In the genomic region with DNA sequence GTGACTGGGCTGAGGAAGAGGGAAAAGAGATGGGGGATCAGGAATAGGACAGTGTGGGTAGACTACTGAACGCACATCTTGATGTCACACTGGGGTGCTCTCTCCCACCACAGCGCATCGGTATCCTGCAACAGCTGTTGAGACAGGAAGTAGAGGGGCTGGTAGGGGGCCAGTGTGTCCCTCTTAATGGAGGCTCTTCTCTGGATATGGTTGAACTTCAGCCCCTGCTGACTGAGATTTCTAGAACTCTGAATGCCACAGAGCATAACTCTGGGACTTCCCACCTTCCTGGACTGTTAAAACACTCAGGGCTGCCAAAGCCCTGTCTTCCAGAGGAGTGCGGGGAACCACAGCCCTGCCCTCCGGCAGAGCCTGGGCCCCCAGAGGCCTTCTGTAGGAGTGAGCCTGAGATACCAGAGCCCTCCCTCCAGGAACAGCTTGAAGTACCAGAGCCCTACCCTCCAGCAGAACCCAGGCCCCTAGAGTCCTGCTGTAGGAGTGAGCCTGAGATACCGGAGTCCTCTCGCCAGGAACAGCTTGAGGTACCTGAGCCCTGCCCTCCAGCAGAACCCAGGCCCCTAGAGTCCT, we compare ENCODE assay signal across 18 cellular contexts. TPM values are rescaled to one million over a fixed set of nuclear protein-coding genes. Genes with fewer than 3 reads are reported as not detected.
DNase-seq lines count a peak whose midpoint lies in the region; ATAC-seq and TF ChIP-seq lines count a peak whose summit lies in the region.
"Had no signal": no experiment of that assay in that cellular context is flagged by ENCODE, and none has a peak within 500 bp of the region (broad histone marks: within the 10 kb centered on the region; RNA-seq: fewer than 3 reads in every experiment).

No MANE protein-coding gene starts in this region.

- no peaks in the 10 kb centered on the region for H3K9me3 ChIP-seq in suprapubic skin
- H3K9me3 ChIP-seq in stomach, result no peaks in the 10 kb centered on the region
- H3K9me3 ChIP-seq: Peyer's patch had no signal

- no peaks in the 10 kb centered on the region for H3K9me3 Mint-ChIP-seq in activated naive CD4-positive, alpha-beta T cell treated with anti-CD3 and anti-CD28 coated beads, Interleukin-2, amount 50 U/mL, for 24 hours
- H3K9me3 Mint-ChIP-seq in stimulated activated effector memory CD8-positive, alpha-beta T cell treated with anti-CD3 and anti-CD28 coated beads, Interleukin-12 subunit alpha, Interleukin-12 subunit beta, amount 100 ng/mL, for 72 hours, result no peaks in the 10 kb centered on the region
- H3K9me3 Mint-ChIP-seq: IgD-negative memory B cell had no signal

- TF ChIP-seq POLR2A in suprapubic skin (IDR thresholded peaks at IDR 0.05), result no peak
- TF ChIP-seq POLR2A in stomach (IDR thresholded peaks at IDR 0.05), result no peak

- H3K36me3 Mint-ChIP-seq in activated naive CD4-positive, alpha-beta T cell treated with anti-CD3 and anti-CD28 coated beads, Interleukin-2, amount 50 U/mL, for 24 hours, result no peaks in the 10 kb centered on the region
- peaks cover 31% of the 10 kb centered on the region for H3K36me3 Mint-ChIP-seq in stimulated activated effector memory CD8-positive, alpha-beta T cell treated with anti-CD3 and anti-CD28 coated beads, Interleukin-12 subunit alpha, Interleukin-12 subunit beta, amount 100 ng/mL, for 72 hours

- ATAC-seq in left lobe of liver, result no peak
- ATAC-seq in stimulated activated effector memory CD8-positive, alpha-beta T cell treated with anti-CD3 and anti-CD28 coated beads, Interleukin-12 subunit alpha, Interleukin-12 subunit beta, amount 100 ng/mL, for 72 hours, result no peak

- no peaks in the 10 kb centered on the region for H3K36me3 ChIP-seq in suprapubic skin
- peaks cover 0 to 15% (median 0%) of the 10 kb centered on the region in 4 donors for H3K36me3 ChIP-seq in stomach
- H3K36me3 ChIP-seq: Peyer's patch had no signal

- H3K27ac Mint-ChIP-seq in activated naive CD4-positive, alpha-beta T cell treated with anti-CD3 and anti-CD28 coated beads, Interleukin-2, amount 50 U/mL, for 24 hours, result peak overlapping the region; percentile 36
- H3K27ac Mint-ChIP-seq in stimulated activated effector memory CD8-positive, alpha-beta T cell treated with anti-CD3 and anti-CD28 coated beads, Interleukin-12 subunit alpha, Interleukin-12 subunit beta, amount 100 ng/mL, for 72 hours, result no peak overlapping the region
- H3K27ac Mint-ChIP-seq: CD14-positive monocyte, IgD-negative memory B cell had no signal

- no peak overlapping the region for H3K4me3 Mint-ChIP-seq in activated naive CD4-positive, alpha-beta T cell treated with anti-CD3 and anti-CD28 coated beads, Interleukin-2, amount 50 U/mL, for 24 hours
- no peak overlapping the region for H3K4me3 Mint-ChIP-seq in stimulated activated effector memory CD8-positive, alpha-beta T cell treated with anti-CD3 and anti-CD28 coated beads, Interleukin-12 subunit alpha, Interleukin-12 subunit beta, amount 100 ng/mL, for 72 hours
- H3K4me3 Mint-ChIP-seq: CD14-positive monocyte, IgD-negative memory B cell had no signal

- no peak for TF ChIP-seq CTCF in RWPE1 (conservative IDR thresholded peaks at IDR 0.05; ENCODE audit: low read depth)
- no peak for TF ChIP-seq CTCF in suprapubic skin (IDR thresholded peaks at IDR 0.05)
- TF ChIP-seq CTCF in stomach (IDR thresholded peaks at IDR 0.05), result no peak

- peaks cover 20% of the 10 kb centered on the region for H3K27me3 Mint-ChIP-seq in activated naive CD4-positive, alpha-beta T cell treated with anti-CD3 and anti-CD28 coated beads, Interleukin-2, amount 50 U/mL, for 24 hours

- peaks cover 4% of the 10 kb centered on the region for H3K4me1 Mint-ChIP-seq in activated naive CD4-positive, alpha-beta T cell treated with anti-CD3 and anti-CD28 coated beads, Interleukin-2, amount 50 U/mL, for 24 hours
- no peaks in the 10 kb centered on the region for H3K4me1 Mint-ChIP-seq in stimulated activated effector memory CD8-positive, alpha-beta T cell treated with anti-CD3 and anti-CD28 coated beads, Interleukin-12 subunit alpha, Interleukin-12 subunit beta, amount 100 ng/mL, for 72 hours

- CTCF ChIA-PET in RWPE1 (lab: Yijun Ruan, JAX), result interaction anchor here (0.6 to 2.1 kb wide), 3 partner anchors 17 to 183 kb away, joined by 3 to 18 read pairs (median 3); a partner anchor contains a TSS

- H3K4me1 ChIP-seq in suprapubic skin (peaks cover 29% of the 10 kb centered on the region), stomach (peaks cover 4 to 22% (median 8%) of the 10 kb centered on the region in 4 donors)

- TF ChIP-seq EP300 in suprapubic skin (IDR thresholded peaks at IDR 0.05) (no peak), stomach (IDR thresholded peaks at IDR 0.05) (no peak)

- peak overlapping the region; percentile 54; the same call in 1 of the 2 replicates for H3K27ac ChIP-seq in RWPE1
- H3K27ac ChIP-seq in suprapubic skin, result no peak overlapping the region
- no peak overlapping the region for H3K27ac ChIP-seq in stomach
- H3K27ac ChIP-seq: Peyer's patch had no signal

- WGBS in suprapubic skin, result 94% methylated on average over 7 of the region's 7 CpGs
- WGBS in stomach, 5 donors, result 94 to 96% (median 95%) methylated on average over 5 to 7 of the region's 7 CpGs

- intact Hi-C loops in stomach (cut with DNase I; ENCODE audit: low total_unique reads), result no loop called here

- POLR2A ChIA-PET in RWPE1 (lab: Yijun Ruan, JAX; ENCODE audit: low non-redundant PET), result no interaction called here

- no peak for DNase-seq in activated naive CD4-positive, alpha-beta T cell (lab: John Stamatoyannopoulos, UW)
- no peak for DNase-seq in RWPE1 (ENCODE audit: low spot score)
- DNase-seq in left lobe of liver (ENCODE audit: low spot score), result peak; percentile 36
- peak; percentile 50 to 55 for DNase-seq in suprapubic skin (ENCODE audit: low spot score in 2 of 2)
- DNase-seq in effector CD8-positive, alpha-beta T cell (lab: John Stamatoyannopoulos, UW), result no peak
- DNase-seq in stomach, result no peak
- no peak for DNase-seq in stimulated activated effector memory CD8-positive, alpha-beta T cell treated with anti-CD3 and anti-CD28 coated beads, Interleukin-12 subunit alpha, Interleukin-12 subunit beta, amount 100 ng/mL, for 72 hours (ENCODE audit: low spot score in 2 of 2)
- DNase-seq: GOT3, NCI-H1694 treated with DMSO at 0.1 percent for 48 hours, NCI-H2081 treated with DMSO at 0.1 percent for 48 hours, NCI-H2171 treated with DMSO at 0.1 percent for 48 hours, NCI-H526, Peyer's patch, Right ventricle myocardium superior had no signal

- H3K27me3 ChIP-seq in suprapubic skin (peaks cover 20% of the 10 kb centered on the region), stomach (peaks cover 4 to 45% (median 26%) of the 10 kb centered on the region in 3 donors)

- H3K4me3 ChIP-seq in suprapubic skin, result no peak overlapping the region
- no peak overlapping the region for H3K4me3 ChIP-seq in stomach
- H3K4me3 ChIP-seq: Peyer's patch had no signal

RNA-seq across cellular contexts. Expression of a gene that starts 6.9 kb away (rescaled TPM):
- total RNA-seq in left lobe of liver (not detected), suprapubic skin (1 to 10 TPM in 2 of 4 donors, under 1 TPM in 1, not detected in 1; 0.73 to 1.2 (median 1.1) TPM), stomach (not detected)
- polyA plus RNA-seq in stomach, result not detected
- total RNA-seq: Peyer's patch, Right ventricle myocardium superior had no signal
- polyA plus RNA-seq: CD14-positive monocyte, IgD-negative memory B cell had no signal

RNA-seq across cellular contexts. Expression of a gene that starts 7.1 kb away (rescaled TPM):
- total RNA-seq in left lobe of liver (0.48 TPM), suprapubic skin (10 to 100 TPM in 1 of 4 donors, 1 to 10 TPM in 3; 4.0 to 14.6 (median 5.9) TPM), stomach (10 to 100 TPM in 2 of 5 donors, 1 to 10 TPM in 3; 1.4 to 54.2 (median 8.5) TPM)
- 10 to 100 TPM in 1 of 3 donors, 1 to 10 TPM in 2; 3.2 to 15.7 (median 8.9) TPM for polyA plus RNA-seq in stomach
- polyA plus RNA-seq: CD14-positive monocyte, IgD-negative memory B cell had no signal

RNA-seq across cellular contexts. Expression of a gene that starts 16.6 kb away (rescaled TPM):
- total RNA-seq in left lobe of liver (42.3 TPM), suprapubic skin (1 to 10 TPM in 2 of 4 donors, under 1 TPM in 2; 0.62 to 2.2 (median 1.1) TPM), stomach (10 to 100 TPM in 2 of 5 donors, 1 to 10 TPM in 2, not detected in 1; 3.1 to 54.7 (median 13.9) TPM)
- 1 to 10 TPM; 1.5 to 1.6 (median 1.5) TPM for polyA plus RNA-seq in stomach
- polyA plus RNA-seq: CD14-positive monocyte, IgD-negative memory B cell had no signal

RNA-seq across cellular contexts. Expression of a gene that starts 35.2 kb away (rescaled TPM):
- total RNA-seq in left lobe of liver, result not detected
- 1 to 10 TPM in 2 of 4 donors, not detected in 2; 1.1 to 1.5 TPM for total RNA-seq in suprapubic skin
- total RNA-seq in stomach, result 10 to 100 TPM in 2 of 5 donors, under 1 TPM in 1, not detected in 2; 0.45 to 14.5 (median 11.9) TPM
- polyA plus RNA-seq in stomach, result 1 to 10 TPM in 1 of 3 donors, under 1 TPM in 1, not detected in 1; 0.50 to 9.0 TPM
- total RNA-seq: Right ventricle myocardium superior, SK-MEL-5 had no signal
- polyA plus RNA-seq: CD14-positive monocyte, IgD-negative memory B cell had no signal

RNA-seq across cellular contexts. Expression of a gene that starts 37.1 kb away (rescaled TPM):
- 5.9 TPM for total RNA-seq in left lobe of liver
- total RNA-seq in suprapubic skin, result 10 to 100 TPM; 22.7 to 42.6 (median 27.2) TPM
- total RNA-seq in stomach, result 100 to 1,000 TPM in 1 of 5 donors, 10 to 100 TPM in 4; 14.8 to 194 (median 24.8) TPM
- polyA plus RNA-seq in stomach, result 10 to 100 TPM in 2 of 3 donors, 1 to 10 TPM in 1; 8.0 to 15.9 (median 14.4) TPM

Comparison
In these comparisons a context has a peak if more than half of its experiments do, and no peak if none do; other contexts are left out.
1. DNase-seq: peak in left lobe of liver (single experiment) and suprapubic skin (2 of 2); none in activated naive CD4-positive, alpha-beta T cell (0 of 4), RWPE1 (single experiment), effector CD8-positive, alpha-beta T cell (single experiment), stomach (single experiment) and stimulated activated effector memory CD8-positive, alpha-beta T cell treated with anti-CD3 and anti-CD28 coated beads, Interleukin-12 subunit alpha, Interleukin-12 subunit beta, amount 100 ng/mL, for 72 hours (0 of 2).